In the genomic region with DNA sequence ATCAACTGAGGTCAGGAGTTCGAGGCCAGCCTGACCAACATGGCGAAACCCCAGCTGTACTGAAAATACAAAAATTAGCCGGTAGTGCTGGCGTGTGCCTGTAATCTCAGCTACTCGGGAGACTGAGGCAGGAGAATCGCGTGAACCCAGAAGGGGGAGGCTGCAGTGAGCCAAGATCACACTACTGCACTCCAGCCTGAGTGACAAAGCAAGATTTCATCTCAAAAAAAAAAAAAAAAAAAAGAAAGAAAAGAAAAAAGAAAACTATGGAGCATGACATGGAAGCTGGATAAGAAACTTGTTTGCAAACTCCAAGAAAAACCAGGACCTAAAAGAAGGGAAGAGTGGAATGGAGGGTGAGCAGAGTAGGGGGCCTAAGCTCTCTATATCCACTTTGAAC, we compare ENCODE assay signal across 9 cellular contexts. TPM values are rescaled to one million over a fixed set of nuclear protein-coding genes. Genes with fewer than 3 reads are reported as not detected.
DNase-seq lines count a peak whose midpoint lies in the region; ATAC-seq and TF ChIP-seq lines count a peak whose summit lies in the region.
"Had no signal": no experiment of that assay in that cellular context is flagged by ENCODE, and none has a peak within 500 bp of the region (broad histone marks: within the 10 kb centered on the region; RNA-seq: fewer than 3 reads in every experiment).

No MANE protein-coding gene starts in this region.

- CTCF ChIA-PET in activated naive CD4-positive, alpha-beta T cell treated with anti-CD3 and anti-CD28 coated beads for 36 hours (lab: Charles Lee) = interaction anchor here (1.1 kb wide), 2 partner anchors 55 to 116 kb away, joined by 3 read pairs; no protein-coding TSS in a partner anchor
- CTCF ChIA-PET in naive thymus-derived CD4-positive, alpha-beta T cell (lab: Charles Lee) = interaction anchor here (1.6 kb wide), 1 partner anchor 149 kb away, joined by 3 read pairs; no protein-coding TSS in a partner anchor

- no peak overlapping the region for H3K27ac Mint-ChIP-seq in activated naive CD4-positive, alpha-beta T cell treated with anti-CD3 and anti-CD28 coated beads, Interleukin-2, amount 50 U/mL, for 24 hours
- no peak overlapping the region for H3K27ac Mint-ChIP-seq in activated naive CD4-positive, alpha-beta T cell treated with anti-CD3 and anti-CD28 coated beads for 36 hours
- H3K27ac Mint-ChIP-seq in naive thymus-derived CD4-positive, alpha-beta T cell = peak overlapping the region; percentile 23 to 100 (median 100)

- peaks cover 48% of the 10 kb centered on the region for H3K4me1 Mint-ChIP-seq in activated naive CD4-positive, alpha-beta T cell treated with anti-CD3 and anti-CD28 coated beads, Interleukin-2, amount 50 U/mL, for 24 hours
- H3K4me1 Mint-ChIP-seq in activated naive CD4-positive, alpha-beta T cell treated with anti-CD3 and anti-CD28 coated beads for 36 hours (ENCODE audit: low read depth) = peaks cover 24% of the 10 kb centered on the region
- peaks cover 16 to 50% (median 40%) of the 10 kb centered on the region in 7 donors for H3K4me1 Mint-ChIP-seq in naive thymus-derived CD4-positive, alpha-beta T cell

- H3K27me3 Mint-ChIP-seq in activated naive CD4-positive, alpha-beta T cell treated with anti-CD3 and anti-CD28 coated beads, Interleukin-2, amount 50 U/mL, for 24 hours = no peaks in the 10 kb centered on the region
- H3K27me3 Mint-ChIP-seq in activated naive CD4-positive, alpha-beta T cell treated with anti-CD3 and anti-CD28 coated beads for 36 hours (ENCODE audit: low read depth) = no peaks in the 10 kb centered on the region
- peaks cover 0 to 15% (median 0%) of the 10 kb centered on the region in 5 donors for H3K27me3 Mint-ChIP-seq in naive thymus-derived CD4-positive, alpha-beta T cell

- no peak for TF ChIP-seq EP300 in transverse colon (IDR thresholded peaks at IDR 0.05; ENCODE audit: low read depth)

- H3K4me1 ChIP-seq in naive thymus-derived CD4-positive, alpha-beta T cell (ENCODE audit: control insufficient read depth in 2 of 2, insufficient read depth in 2 of 2, low read length in 2 of 2) = peaks cover 19 to 21% of the 10 kb centered on the region in 2 donors
- H3K4me1 ChIP-seq in transverse colon = peaks cover 15 to 28% (median 19%) of the 10 kb centered on the region in 4 donors

- peaks cover 0 to 4% (median 0%) of the 10 kb centered on the region in 3 experiments for H3K36me3 ChIP-seq in naive thymus-derived CD4-positive, alpha-beta T cell (ENCODE audit: control insufficient read depth in 2 of 3, insufficient read depth in 3 of 3, low read length in 3 of 3)
- no peaks in the 10 kb centered on the region for H3K36me3 ChIP-seq in transverse colon

- in situ Hi-C loops in transverse colon (cut with MboI; ENCODE audit: low pct_ligation_motif_present in 1 of 4, low pct_unique_long_range_greater_than_20kb in 1 of 4, low sequenced_read_pairs in 3 of 4) = no loop called here

- TF ChIP-seq CTCF in transverse colon (IDR thresholded peaks at IDR 0.05) = no peak

- H3K27me3 ChIP-seq in naive thymus-derived CD4-positive, alpha-beta T cell (ENCODE audit: control insufficient read depth in 2 of 2, insufficient read depth in 2 of 2, low read length in 2 of 2) = no peaks in the 10 kb centered on the region
- no peaks in the 10 kb centered on the region for H3K27me3 ChIP-seq in transverse colon

- H3K27ac ChIP-seq in caudate nucleus (ENCODE audit: low read depth, low read length) = peak overlapping the region; percentile 93
- peak overlapping the region; percentile 96 for H3K27ac ChIP-seq in naive thymus-derived CD4-positive, alpha-beta T cell (ENCODE audit: low read depth, low read length)
- peak overlapping the region; percentile 91 to 98 (median 96) for H3K27ac ChIP-seq in transverse colon

- no peak for TF ChIP-seq POLR2A in transverse colon (IDR thresholded peaks at IDR 0.05)

- H3K4me3 Mint-ChIP-seq in activated naive CD4-positive, alpha-beta T cell treated with anti-CD3 and anti-CD28 coated beads, Interleukin-2, amount 50 U/mL, for 24 hours = peak overlapping the region; percentile 36
- H3K4me3 Mint-ChIP-seq in activated naive CD4-positive, alpha-beta T cell treated with anti-CD3 and anti-CD28 coated beads for 36 hours = no peak overlapping the region
- H3K4me3 Mint-ChIP-seq in naive thymus-derived CD4-positive, alpha-beta T cell = peak overlapping the region in 8 of 10 donors; percentile 46 to 100 (median 92)

- no peak overlapping the region for H3K4me3 ChIP-seq in naive thymus-derived CD4-positive, alpha-beta T cell (ENCODE audit: low read length)
- H3K4me3 ChIP-seq in transverse colon = no peak overlapping the region

- DNase-seq in activated naive CD4-positive, alpha-beta T cell treated with anti-CD3 and anti-CD28 coated beads for 36 hours = no peak
- DNase-seq in caudate nucleus (lab: John Stamatoyannopoulos, UW) (no peak), transverse colon (no peak), RKO (ENCODE audit: low spot score) (no peak), SIG-M5 (lab: John Stamatoyannopoulos, UW) (no peak), NCI-H1694 treated with DMSO at 0.1 percent for 48 hours (lab: John Stamatoyannopoulos, UW) (no peak)
- DNase-seq in naive thymus-derived CD4-positive, alpha-beta T cell = no peak
- DNase-seq: NCI-H187 treated with DMSO at 0.1 percent for 48 hours had no signal

- no peaks in the 10 kb centered on the region for H3K9me3 Mint-ChIP-seq in activated naive CD4-positive, alpha-beta T cell treated with anti-CD3 and anti-CD28 coated beads, Interleukin-2, amount 50 U/mL, for 24 hours
- H3K9me3 Mint-ChIP-seq in activated naive CD4-positive, alpha-beta T cell treated with anti-CD3 and anti-CD28 coated beads for 36 hours = no peaks in the 10 kb centered on the region
- no peaks in the 10 kb centered on the region for H3K9me3 Mint-ChIP-seq in naive thymus-derived CD4-positive, alpha-beta T cell

- intact Hi-C loops in activated naive CD4-positive, alpha-beta T cell treated with anti-CD3 and anti-CD28 coated beads for 36 hours (cut with micrococcal nuclease) = no loop called here
- intact Hi-C loops in naive thymus-derived CD4-positive, alpha-beta T cell (cut with micrococcal nuclease) = no loop called here
- intact Hi-C loops in transverse colon (cut with DNase I; ENCODE audit: low total_unique reads) = loop anchor here (5.0 kb wide), 1 partner anchor 162 kb away; the partner anchor contains the start of gene GNAL

- H3K36me3 Mint-ChIP-seq in activated naive CD4-positive, alpha-beta T cell treated with anti-CD3 and anti-CD28 coated beads, Interleukin-2, amount 50 U/mL, for 24 hours = peaks cover 3% of the 10 kb centered on the region
- peaks cover 3% of the 10 kb centered on the region for H3K36me3 Mint-ChIP-seq in activated naive CD4-positive, alpha-beta T cell treated with anti-CD3 and anti-CD28 coated beads for 36 hours (ENCODE audit: low read depth)
- peaks cover 0 to 4% (median 3%) of the 10 kb centered on the region in 5 donors for H3K36me3 Mint-ChIP-seq in naive thymus-derived CD4-positive, alpha-beta T cell

- no peaks in the 10 kb centered on the region for H3K9me3 ChIP-seq in naive thymus-derived CD4-positive, alpha-beta T cell (ENCODE audit: control insufficient read depth in 2 of 3, low read length in 3 of 3)
- H3K9me3 ChIP-seq in transverse colon = no peaks in the 10 kb centered on the region

- POLR2A ChIA-PET in naive thymus-derived CD4-positive, alpha-beta T cell (lab: Charles Lee) = interaction anchor here (0.6 to 1.2 kb wide), 5 partner anchors 28 to 1777 kb away, joined by 3 to 6 read pairs (median 3); no protein-coding TSS in a partner anchor

- no peak for ATAC-seq in naive thymus-derived CD4-positive, alpha-beta T cell

- WGBS in transverse colon (ENCODE audit: low coverage in 1 of 2), 2 donors = 90 to 93% methylated on average over 2 to 7 of the region's 7 CpGs

RNA-seq across cellular contexts. Expression of gene CHMP1B, which starts 1.9 kb away (rescaled TPM):
- 10 to 100 TPM; 23.2 TPM for total RNA-seq in activated naive CD4-positive, alpha-beta T cell treated with anti-CD3 and anti-CD28 coated beads for 36 hours
- total RNA-seq in naive thymus-derived CD4-positive, alpha-beta T cell = 100 to 1,000 TPM in 1 of 5 experiments, 10 to 100 TPM in 4; 27.2 to 115 (median 56.1) TPM
- 10 to 100 TPM; 52.1 to 54.2 TPM for polyA plus RNA-seq in naive thymus-derived CD4-positive, alpha-beta T cell
- total RNA-seq in transverse colon = 10 to 100 TPM; 39.0 to 82.1 (median 62.2) TPM

RNA-seq across cellular contexts. Expression of gene MPPE1, which starts 58.8 kb away (rescaled TPM):
- 10 to 100 TPM; 30.4 to 34.3 TPM for total RNA-seq in activated naive CD4-positive, alpha-beta T cell treated with anti-CD3 and anti-CD28 coated beads for 36 hours
- total RNA-seq in naive thymus-derived CD4-positive, alpha-beta T cell = 10 to 100 TPM; 61.9 to 88.0 (median 86.2) TPM
- 10 to 100 TPM; 45.6 to 47.7 TPM for polyA plus RNA-seq in naive thymus-derived CD4-positive, alpha-beta T cell
- 10 to 100 TPM; 24.7 to 83.4 (median 55.8) TPM for total RNA-seq in transverse colon

Comparison
In these comparisons a context has a peak if more than half of its experiments do, and no peak if none do; other contexts are left out.
1. H3K27ac Mint-ChIP-seq: peak in naive thymus-derived CD4-positive, alpha-beta T cell (9 of 9); none in activated naive CD4-positive, alpha-beta T cell treated with anti-CD3 and anti-CD28 coated beads, Interleukin-2, amount 50 U/mL, for 24 hours (single experiment) and activated naive CD4-positive, alpha-beta T cell treated with anti-CD3 and anti-CD28 coated beads for 36 hours (single experiment).
2. Peak in every context shown above with its lines, with median percentiles within 50 percentile points of each other: H3K27ac ChIP-seq.